Comparison of ENCODE assay signal across 21 cellular contexts in genomic region chr4:22170353-22170752, GRCh38.
A peak's percentile ranks its signal among the peaks of the same experiment; 100 is the strongest.
DNase-seq lines count a peak whose midpoint lies in the region; ATAC-seq and TF ChIP-seq lines count a peak whose summit lies in the region.
"Had no signal": no experiment of that assay in that cellular context is flagged by ENCODE, and none has a peak within 500 bp of the region (broad histone marks: within the 10 kb centered on the region; RNA-seq: fewer than 3 reads in every experiment).

No MANE protein-coding gene starts in this region.

- H3K4me3 Mint-ChIP-seq in stimulated activated naive CD8-positive, alpha-beta T cell treated with anti-CD3 and anti-CD28 coated beads, Interleukin-15, amount 100 ng/mL, for 72 hours: no peak overlapping the region
- no peak overlapping the region for H3K4me3 Mint-ChIP-seq in HFFc6
- H3K4me3 Mint-ChIP-seq: activated naive CD4-positive, alpha-beta T cell treated with anti-CD3 and anti-CD28 coated beads, Interleukin-2, amount 50 U/mL, for 24 hours; neural crest cell had no signal

- no peak for ATAC-seq in stimulated activated naive CD8-positive, alpha-beta T cell treated with anti-CD3 and anti-CD28 coated beads, Interleukin-15, amount 100 ng/mL, for 72 hours
- ATAC-seq in stimulated activated naive CD8-positive, alpha-beta T cell treated with anti-CD3 and anti-CD28 coated beads, Interleukin-15, Interleukin-2, amounts not matched to agents 100 U/mL and 50 U/mL, for 24 hours: no peak
- no peak for ATAC-seq in GM19467 (IDR thresholded peaks at IDR 0.05; ENCODE audit: unreplicated experiment)
- ATAC-seq: Panc1 had no signal

- TF ChIP-seq CTCF in fibroblast of the aortic adventitia (IDR thresholded peaks at IDR 0.05; ENCODE audit: insufficient read depth, low read length): no peak
- TF ChIP-seq CTCF in HFFc6 (IDR thresholded peaks at IDR 0.05): no peak
- no peak for TF ChIP-seq CTCF in hepatocyte (IDR thresholded peaks at IDR 0.05; ENCODE audit: poor library complexity)

- no peaks in the 10 kb centered on the region for H4K20me1 ChIP-seq in hepatocyte (ENCODE audit: insufficient read depth, poor library complexity, severe bottlenecking)

- H3K27me3 Mint-ChIP-seq in stimulated activated naive CD8-positive, alpha-beta T cell treated with anti-CD3 and anti-CD28 coated beads, Interleukin-15, amount 100 ng/mL, for 72 hours: no peaks in the 10 kb centered on the region
- no peaks in the 10 kb centered on the region; the same call in 1 of the 2 replicates for H3K27me3 Mint-ChIP-seq in HFFc6 (ENCODE audit: insufficient read depth)
- H3K27me3 Mint-ChIP-seq: activated naive CD4-positive, alpha-beta T cell treated with anti-CD3 and anti-CD28 coated beads, Interleukin-2, amount 50 U/mL, for 24 hours had no signal

- peak overlapping the region; percentile 43 to 79 for H3K27ac Mint-ChIP-seq in stimulated activated naive CD8-positive, alpha-beta T cell treated with anti-CD3 and anti-CD28 coated beads, Interleukin-15, amount 100 ng/mL, for 72 hours
- no peak overlapping the region for H3K27ac Mint-ChIP-seq in HFFc6
- H3K27ac Mint-ChIP-seq: activated naive CD4-positive, alpha-beta T cell treated with anti-CD3 and anti-CD28 coated beads, Interleukin-2, amount 50 U/mL, for 24 hours had no signal

- H3K9me3 ChIP-seq in adipocyte (ENCODE audit: control insufficient read depth, low read length): no peaks in the 10 kb centered on the region
- no peaks in the 10 kb centered on the region for H3K9me3 ChIP-seq in hepatocyte (ENCODE audit: low read depth)
- H3K9me3 ChIP-seq: esophagus muscularis mucosa had no signal

- H2AFZ ChIP-seq in hepatocyte: no peak overlapping the region

- H3K9me3 Mint-ChIP-seq in stimulated activated naive CD8-positive, alpha-beta T cell treated with anti-CD3 and anti-CD28 coated beads, Interleukin-15, amount 100 ng/mL, for 72 hours: peaks cover 5 to 8% of the 10 kb centered on the region in 2 donors
- peaks cover 11% of the 10 kb centered on the region; the same call in 1 of the 2 replicates for H3K9me3 Mint-ChIP-seq in HFFc6
- H3K9me3 Mint-ChIP-seq: activated naive CD4-positive, alpha-beta T cell treated with anti-CD3 and anti-CD28 coated beads, Interleukin-2, amount 50 U/mL, for 24 hours had no signal

- DNase-seq in stimulated activated naive CD8-positive, alpha-beta T cell treated with anti-CD3 and anti-CD28 coated beads, Interleukin-15, amount 100 ng/mL, for 72 hours: no peak
- no peak for DNase-seq in stimulated activated naive CD8-positive, alpha-beta T cell treated with anti-CD3 and anti-CD28 coated beads, Interleukin-15, Interleukin-2, amounts not matched to agents 100 U/mL and 50 U/mL, for 24 hours
- DNase-seq in adipocyte (ENCODE audit: low read depth) (peak; percentile 42), fibroblast of the aortic adventitia (ENCODE audit: low read depth) (peak; percentile 33), HFFc6 (no peak), hepatocyte (ENCODE audit: low spot score) (no peak), hippocampal formation (lab: John Stamatoyannopoulos, UW) (no peak)
- DNase-seq: activated CD4-positive, alpha-beta T cell treated with anti-CD3 and anti-CD28 coated beads for 1 hour; activated CD8-positive, alpha-beta memory T cell treated with anti-CD3 and anti-CD28 coated beads, Interleukin-2, amount 50 U/mL, for 48 hours; cortex of kidney; H7; NCI-H1694; NCI-H510A; stimulated activated CD4-positive, alpha-beta T cell treated with anti-CD3 and anti-CD28 coated beads, Interleukin-1b, Interleukin-23, amount 100 ng/mL, for 48 hours; stimulated activated CD8-positive, alpha-beta memory T cell treated with anti-CD3 and anti-CD28 coated beads, Interleukin-4, amount 100 ng/mL, for 48 hours; trophoblast cell had no signal

- H3K4me3 ChIP-seq in adipocyte (ENCODE audit: low read length): no peak overlapping the region
- no peak overlapping the region for H3K4me3 ChIP-seq in fibroblast of the aortic adventitia (ENCODE audit: low read depth, low read length)
- no peak overlapping the region for H3K4me3 ChIP-seq in hepatocyte
- H3K4me3 ChIP-seq: esophagus muscularis mucosa had no signal

- WGBS in hepatocyte (ENCODE audit: low lambda C conversion rate, missing lambda C conversion rate): 85% methylated on average over 1 of the region's 1 CpG

- H3K4me2 ChIP-seq in hepatocyte: no peak overlapping the region

- H3K4me1 Mint-ChIP-seq in stimulated activated naive CD8-positive, alpha-beta T cell treated with anti-CD3 and anti-CD28 coated beads, Interleukin-15, amount 100 ng/mL, for 72 hours: no peaks in the 10 kb centered on the region
- no peaks in the 10 kb centered on the region for H3K4me1 Mint-ChIP-seq in HFFc6 (ENCODE audit: low read depth)
- H3K4me1 Mint-ChIP-seq: activated naive CD4-positive, alpha-beta T cell treated with anti-CD3 and anti-CD28 coated beads, Interleukin-2, amount 50 U/mL, for 24 hours; neural crest cell had no signal

- H3K4me1 ChIP-seq in adipocyte (ENCODE audit: control insufficient read depth, insufficient read depth, low read length) (peaks cover 6% of the 10 kb centered on the region), hepatocyte (ENCODE audit: insufficient read depth) (no peaks in the 10 kb centered on the region)
- H3K4me1 ChIP-seq: esophagus muscularis mucosa had no signal

- H3K9me2 ChIP-seq in hepatocyte (replicated peaks; ENCODE audit: insufficient read depth): no peaks in the 10 kb centered on the region

- no peaks in the 10 kb centered on the region for H3K36me3 Mint-ChIP-seq in HFFc6 (ENCODE audit: low read depth)

- H3K36me3 ChIP-seq in adipocyte (ENCODE audit: control insufficient read depth, insufficient read depth, low read length, severe bottlenecking) (no peaks in the 10 kb centered on the region), hepatocyte (replicated peaks; ENCODE audit: insufficient read depth, low read depth) (no peaks in the 10 kb centered on the region)
- H3K36me3 ChIP-seq: esophagus muscularis mucosa had no signal

- H3K79me2 ChIP-seq in hepatocyte: no peaks in the 10 kb centered on the region

- H3K27ac ChIP-seq in hepatocyte: no peak overlapping the region
- H3K27ac ChIP-seq: esophagus muscularis mucosa had no signal

- no peak overlapping the region for H3K9ac ChIP-seq in adipocyte (ENCODE audit: low read length)

- H3K27me3 ChIP-seq in adipocyte (replicated peaks; ENCODE audit: control insufficient read depth, insufficient read depth, low read length) (no peaks in the 10 kb centered on the region), hepatocyte (no peaks in the 10 kb centered on the region)
- H3K27me3 ChIP-seq: esophagus muscularis mucosa had no signal

Comparison
In these comparisons a context has a peak if more than half of its experiments do, and no peak if none do; other contexts are left out.
1. DNase-seq: peak in adipocyte (single experiment) and fibroblast of the aortic adventitia (single experiment); none in stimulated activated naive CD8-positive, alpha-beta T cell treated with anti-CD3 and anti-CD28 coated beads, Interleukin-15, amount 100 ng/mL, for 72 hours (0 of 2), stimulated activated naive CD8-positive, alpha-beta T cell treated with anti-CD3 and anti-CD28 coated beads, Interleukin-15, Interleukin-2, amounts not matched to agents 100 U/mL and 50 U/mL, for 24 hours (single experiment), HFFc6 (single experiment), hepatocyte (single experiment) and hippocampal formation (0 of 2).